In the genomic region with DNA sequence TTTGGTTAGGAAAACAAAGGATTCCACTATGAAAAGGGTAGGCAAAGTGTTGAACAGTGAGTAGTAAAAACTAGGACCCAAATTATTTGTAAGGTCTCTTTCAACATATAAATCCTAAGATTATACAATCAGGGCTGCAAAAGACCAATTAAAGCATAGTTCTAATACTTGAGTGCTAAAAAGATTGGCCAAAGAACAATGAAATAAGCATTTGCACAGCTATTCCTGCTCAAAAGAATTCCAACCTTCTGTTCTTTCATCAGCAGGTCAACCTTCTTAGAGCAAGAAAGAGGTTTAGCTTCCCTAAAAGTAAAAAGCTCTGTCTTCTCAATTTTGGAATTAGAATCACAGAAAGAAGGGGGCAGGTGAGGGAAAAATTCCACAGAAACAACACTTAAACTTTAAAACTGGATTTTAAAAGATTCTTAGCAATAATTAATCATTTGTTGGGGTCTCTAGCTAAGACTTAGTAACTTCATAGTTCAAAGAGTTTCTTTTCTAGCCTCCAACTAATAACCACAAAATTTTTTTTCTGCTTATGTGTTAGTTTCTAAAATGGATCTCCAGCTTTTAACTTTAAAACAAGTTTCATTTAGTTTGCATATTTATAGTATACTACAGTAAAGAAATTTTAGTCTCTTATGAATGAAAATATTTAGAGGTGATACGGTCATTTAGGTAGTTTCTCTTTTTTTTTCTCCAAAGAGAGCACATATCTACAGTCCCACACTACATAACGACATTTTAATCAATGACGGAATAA, we compare ENCODE assay signal across 27 cellular contexts. TPM values are rescaled to one million over a fixed set of nuclear protein-coding genes. Genes with fewer than 3 reads are reported as not detected.
DNase-seq lines count a peak whose midpoint lies in the region; ATAC-seq, FAIRE-seq and TF ChIP-seq lines count a peak whose summit lies in the region.
"Had no signal": no experiment of that assay in that cellular context is flagged by ENCODE, and none has a peak within 500 bp of the region (broad histone marks: within the 10 kb centered on the region; RNA-seq: fewer than 3 reads in every experiment).

No MANE protein-coding gene starts in this region.

- peak overlapping the region; percentile 73 for H3K4me2 ChIP-seq in PC-9
- H3K4me2 ChIP-seq in endothelial cell of umbilical vein (ENCODE audit: insufficient read depth, low read length): no peak overlapping the region

- H4K20me1 ChIP-seq in PC-9 (ENCODE audit: insufficient read depth) (no peaks in the 10 kb centered on the region), endothelial cell of umbilical vein (replicated peaks; ENCODE audit: control insufficient read depth, extremely low read depth, insufficient read depth, low read length) (no peaks in the 10 kb centered on the region)

- H3K27me3 ChIP-seq in PC-9 (ENCODE audit: insufficient read depth, low read depth): no peaks in the 10 kb centered on the region
- no peaks in the 10 kb centered on the region for H3K27me3 ChIP-seq in endothelial cell of umbilical vein (ENCODE audit: control insufficient read depth in 2 of 2, insufficient read depth in 2 of 2, low read length in 2 of 2)
- H3K27me3 ChIP-seq in left lung: no peaks in the 10 kb centered on the region
- H3K27me3 ChIP-seq: SJCRH30, spleen, transverse colon had no signal

- peak overlapping the region; percentile 51 for H3K27ac Mint-ChIP-seq in activated naive CD4-positive, alpha-beta T cell treated with anti-CD3 and anti-CD28 coated beads, Interleukin-2, amount 50 U/mL, for 24 hours
- H3K27ac Mint-ChIP-seq: activated CD4-positive, alpha-beta T cell treated with anti-CD3 and anti-CD28 coated beads, Interleukin-2, amount 10 ng/mL, durations not matched to agents 24 days and 14 days; activated naive CD8-positive, alpha-beta T cell treated with anti-CD3 and anti-CD28 coated beads for 36 hours; H9; stimulated activated naive CD8-positive, alpha-beta T cell treated with anti-CD3 and anti-CD28 coated beads, Interleukin-15, amount 100 ng/mL, for 72 hours; T-helper 1 cell treated with Interleukin-12 subunit alpha and Interleukin-12 subunit beta and Interleukin-4 antibody, amounts not matched to agents 30 μg/mL and 1 μg/mL, for 36 hours had no signal

- no peaks in the 10 kb centered on the region for H3K9me2 ChIP-seq in PC-9 (ENCODE audit: insufficient read depth)

- no peak overlapping the region for H3K9ac ChIP-seq in endothelial cell of umbilical vein (replicated peaks; ENCODE audit: extremely low read depth, insufficient read depth, low read length)

- intact Hi-C loops in PC-9 (cut with micrococcal nuclease; ENCODE audit: unreplicated experiment): no loop called here
- intact Hi-C loops in endothelial cell of umbilical vein (cut with micrococcal nuclease): loop anchor here (2.0 kb wide), 1 partner anchor 15 kb away; no protein-coding TSS in a partner anchor
- intact Hi-C loops in left lung (cut with DNase I): no loop called here

- CTCF ChIA-PET in PC-9 (lab: Charles Lee): no interaction called here
- CTCF ChIA-PET in endothelial cell of umbilical vein (lab: Charles Lee): interaction anchor here (1.2 to 1.9 kb wide), 2 partner anchors 11 to 15 kb away, joined by 3 to 6 read pairs; no protein-coding TSS in a partner anchor

- no peaks in the 10 kb centered on the region for H3K9me1 ChIP-seq in endothelial cell of umbilical vein (replicated peaks; ENCODE audit: control insufficient read depth, extremely low read depth, insufficient read depth, low read length)

- no peak for DNase-seq in activated naive CD4-positive, alpha-beta T cell (lab: John Stamatoyannopoulos, UW)
- DNase-seq in PC-9 (no peak), endothelial cell of umbilical vein (ENCODE audit: low read depth, low spot score) (no peak), substantia nigra (lab: John Stamatoyannopoulos, UW) (no peak), left lung (no peak), HT-29 (ENCODE audit: low spot score) (no peak), C1 segment of cervical spinal cord (lab: John Stamatoyannopoulos, UW) (no peak)
- DNase-seq: activated CD4-positive, alpha-beta T cell treated with anti-CD3 and anti-CD28 coated beads, Interleukin-2, amount 10 ng/mL, durations not matched to agents 24 days and 14 days; activated naive CD8-positive, alpha-beta T cell treated with anti-CD3 and anti-CD28 coated beads for 36 hours; BE2C; effector memory CD8-positive, alpha-beta T cell; H9; NCI-H1105; NCI-H2081; NCI-H345; occipital lobe; SJCRH30; spleen; stimulated activated CD4-positive, alpha-beta T cell treated with anti-CD3 and anti-CD28 coated beads, Interleukin-4, amount 100 ng/mL, for 1 hour; transverse colon had no signal

- peaks cover 28% of the 10 kb centered on the region for H3F3A ChIP-seq in PC-9 (ENCODE audit: insufficient read depth, low read depth)

- no peaks in the 10 kb centered on the region for H3K27me3 Mint-ChIP-seq in activated naive CD4-positive, alpha-beta T cell treated with anti-CD3 and anti-CD28 coated beads, Interleukin-2, amount 50 U/mL, for 24 hours
- H3K27me3 Mint-ChIP-seq: activated CD4-positive, alpha-beta T cell treated with anti-CD3 and anti-CD28 coated beads, Interleukin-2, amount 10 ng/mL, durations not matched to agents 24 days and 14 days; activated CD8-positive, alpha-beta memory T cell treated with anti-CD3 and anti-CD28 coated beads, Interleukin-2, amount 10 ng/mL, durations not matched to agents 7 days and 5 days; activated naive CD8-positive, alpha-beta T cell treated with anti-CD3 and anti-CD28 coated beads for 36 hours; activated T-helper 17 cell treated with anti-CD3 and anti-CD28 coated beads, Interleukin-2, amount 50 U/mL, for 72 hours; effector memory CD8-positive, alpha-beta T cell; stimulated activated naive CD8-positive, alpha-beta T cell treated with anti-CD3 and anti-CD28 coated beads, Interleukin-15, amount 100 ng/mL, for 72 hours had no signal

- no TSS peak for BruUV-seq in PC-9 (replicated peaks; lab: Mats Ljungman, UMichigan)
- no TSS peak for BruUV-seq in endothelial cell of umbilical vein (replicated peaks; lab: Mats Ljungman, UMichigan)

- H3K4me1 Mint-ChIP-seq in activated naive CD4-positive, alpha-beta T cell treated with anti-CD3 and anti-CD28 coated beads, Interleukin-2, amount 50 U/mL, for 24 hours: peaks cover 65% of the 10 kb centered on the region

- no peak for ATAC-seq in left lung

- H3K27ac ChIP-seq in PC-9: peak overlapping the region; percentile 73
- peak overlapping the region; percentile 4 for H3K27ac ChIP-seq in endothelial cell of umbilical vein (ENCODE audit: insufficient read depth, low read depth, low read length)
- peak overlapping the region; percentile 37 for H3K27ac ChIP-seq in substantia nigra (ENCODE audit: low read depth, low read length, poor library complexity, severe bottlenecking)
- no peak overlapping the region for H3K27ac ChIP-seq in left lung
- H3K27ac ChIP-seq: 22Rv1, SJCRH30, spleen had no signal

- H3K79me2 ChIP-seq in PC-9 (ENCODE audit: low read depth): peaks cover 80% of the 10 kb centered on the region
- peaks cover 88% of the 10 kb centered on the region for H3K79me2 ChIP-seq in endothelial cell of umbilical vein (ENCODE audit: control insufficient read depth, insufficient read depth, low read length)

- no peak for TF ChIP-seq POLR2A in endothelial cell of umbilical vein (IDR thresholded peaks at IDR 0.05; ENCODE audit: low read depth, low read length)

- no peaks in the 10 kb centered on the region for H3K36me3 ChIP-seq in PC-9 (ENCODE audit: low read depth)
- peaks cover 0 to 2% of the 10 kb centered on the region in 2 experiments for H3K36me3 ChIP-seq in endothelial cell of umbilical vein (ENCODE audit: control insufficient read depth in 2 of 2, extremely low read depth in 1 of 2, insufficient read depth in 2 of 2, low read length in 2 of 2)
- H3K36me3 ChIP-seq in left lung: no peaks in the 10 kb centered on the region
- H3K36me3 ChIP-seq: BE2C, SJCRH30, spleen, transverse colon had no signal

- peaks cover 3% of the 10 kb centered on the region for H3K36me3 Mint-ChIP-seq in activated naive CD4-positive, alpha-beta T cell treated with anti-CD3 and anti-CD28 coated beads, Interleukin-2, amount 50 U/mL, for 24 hours

- TF ChIP-seq CTCF in PC-9 (conservative IDR thresholded peaks at IDR 0.05) (no peak), endothelial cell of umbilical vein (IDR thresholded peaks at IDR 0.05; ENCODE audit: extremely low read depth in 1 of 2, insufficient read depth in 1 of 2, low read depth in 1 of 2, low read length in 2 of 2) (no peak), left lung (IDR thresholded peaks at IDR 0.05) (no peak)

- POLR2A ChIA-PET in PC-9 (lab: Charles Lee; ENCODE audit: unreplicated experiment) (no interaction called here), endothelial cell of umbilical vein (lab: Charles Lee) (no interaction called here)

- no peaks in the 10 kb centered on the region for H3K9me3 ChIP-seq in PC-9 (ENCODE audit: insufficient read depth, low read depth)
- H3K9me3 ChIP-seq in endothelial cell of umbilical vein (replicated peaks; ENCODE audit: control insufficient read depth, insufficient read depth, low read length): no peaks in the 10 kb centered on the region
- no peaks in the 10 kb centered on the region for H3K9me3 ChIP-seq in left lung
- H3K9me3 ChIP-seq: BE2C, SJCRH30, spleen, transverse colon had no signal

- FAIRE-seq in endothelial cell of umbilical vein (lab: Jason Lieb, UNC): no peak

- no peak overlapping the region for H3K4me3 ChIP-seq in PC-9
- H3K4me3 ChIP-seq in endothelial cell of umbilical vein (replicated peaks in 1 of 3; ENCODE audit: insufficient read depth in 1 of 3, low read depth in 1 of 3, low read length in 3 of 3): no peak overlapping the region
- no peak overlapping the region for H3K4me3 ChIP-seq in left lung
- H3K4me3 ChIP-seq: lung, SJCRH30, spleen, transverse colon had no signal

- H3K9me3 Mint-ChIP-seq in activated naive CD4-positive, alpha-beta T cell treated with anti-CD3 and anti-CD28 coated beads, Interleukin-2, amount 50 U/mL, for 24 hours: no peaks in the 10 kb centered on the region
- H3K9me3 Mint-ChIP-seq: activated naive CD8-positive, alpha-beta T cell treated with anti-CD3 and anti-CD28 coated beads for 36 hours; activated T-helper 17 cell treated with anti-CD3 and anti-CD28 coated beads, Interleukin-2, amount 50 U/mL, for 72 hours; effector memory CD8-positive, alpha-beta T cell; H9; stimulated activated naive CD8-positive, alpha-beta T cell treated with anti-CD3 and anti-CD28 coated beads, Interleukin-15, amount 100 ng/mL, for 72 hours; T-helper 1 cell treated with Interleukin-12 subunit alpha and Interleukin-12 subunit beta and Interleukin-4 antibody, amounts not matched to agents 30 μg/mL and 1 μg/mL, for 36 hours had no signal

- no peak overlapping the region for H3K4me3 Mint-ChIP-seq in activated naive CD4-positive, alpha-beta T cell treated with anti-CD3 and anti-CD28 coated beads, Interleukin-2, amount 50 U/mL, for 24 hours
- H3K4me3 Mint-ChIP-seq: activated CD4-positive, alpha-beta T cell treated with anti-CD3 and anti-CD28 coated beads, Interleukin-2, amount 10 ng/mL, durations not matched to agents 24 days and 14 days; activated CD8-positive, alpha-beta memory T cell treated with anti-CD3 and anti-CD28 coated beads, Interleukin-2, amount 10 ng/mL, durations not matched to agents 7 days and 5 days; activated naive CD8-positive, alpha-beta T cell treated with anti-CD3 and anti-CD28 coated beads for 36 hours; H9; T-helper 1 cell treated with Interleukin-12 subunit alpha and Interleukin-12 subunit beta and Interleukin-4 antibody, amounts not matched to agents 30 μg/mL and 1 μg/mL, for 36 hours had no signal

- H3K4me1 ChIP-seq in PC-9 (replicated peaks; ENCODE audit: insufficient read depth) (peaks cover 30% of the 10 kb centered on the region), endothelial cell of umbilical vein (ENCODE audit: control insufficient read depth, extremely low read depth, insufficient read depth, low read length) (peaks cover 25% of the 10 kb centered on the region), left lung (no peaks in the 10 kb centered on the region)
- H3K4me1 ChIP-seq: BE2C, SJCRH30 had no signal

- dilution Hi-C loops in endothelial cell of umbilical vein (cut with MboI; ENCODE audit: extremely low pct_ligation_motif_present, low sequenced_read_pairs): no loop called here

- no peak overlapping the region for H2AFZ ChIP-seq in PC-9
- no peak overlapping the region for H2AFZ ChIP-seq in endothelial cell of umbilical vein (ENCODE audit: low read depth, low read length)

RNA-seq across cellular contexts. Expression of gene TSPAN5, which starts 16.3 kb away (rescaled TPM):
- total RNA-seq in PC-9 (2021) (9.8 and 12.4 TPM in 2 replicates), endothelial cell of umbilical vein (37.6 and 45.1 TPM in 2 replicates), left lung (10 to 100 TPM; 11.9 to 16.9 TPM)
- 46.4 and 50.2 TPM in 2 replicates for polyA plus RNA-seq in endothelial cell of umbilical vein
- polyA plus RNA-seq in endothelial cell of umbilical vein (2011; cell fraction: cytosol; rRNA removed): 42.9 and 44.5 TPM in 2 replicates
- 47.0 and 49.7 TPM in 2 replicates for polyA plus RNA-seq in endothelial cell of umbilical vein (2011; cell fraction: nucleus; rRNA removed)
- polyA plus RNA-seq in endothelial cell of umbilical vein (2012): 35.5 and 51.3 TPM in 2 replicates
- 63.5 and 64.3 TPM in 2 replicates for polyA minus RNA-seq in endothelial cell of umbilical vein
- not detected for polyA minus RNA-seq in endothelial cell of umbilical vein (2011; cell fraction: cytosol; rRNA and poly(A)+ RNA removed)
- polyA minus RNA-seq in endothelial cell of umbilical vein (2011; cell fraction: nucleus; rRNA and poly(A)+ RNA removed): 41.3 and 46.2 TPM in 2 replicates
- 5.6 and 6.2 TPM in 2 replicates for total RNA-seq in HT-29 (2014; rRNA removed; shearing (Covaris generic))

Comparison
In these comparisons a context has a peak if more than half of its experiments do, and no peak if none do; other contexts are left out.
1. H3K27ac ChIP-seq: peak in PC-9 (single experiment), endothelial cell of umbilical vein (single experiment) and substantia nigra (single experiment); none in left lung (0 of 2).